ENCODE assay signal across 1 cellular context in the genomic region with DNA sequence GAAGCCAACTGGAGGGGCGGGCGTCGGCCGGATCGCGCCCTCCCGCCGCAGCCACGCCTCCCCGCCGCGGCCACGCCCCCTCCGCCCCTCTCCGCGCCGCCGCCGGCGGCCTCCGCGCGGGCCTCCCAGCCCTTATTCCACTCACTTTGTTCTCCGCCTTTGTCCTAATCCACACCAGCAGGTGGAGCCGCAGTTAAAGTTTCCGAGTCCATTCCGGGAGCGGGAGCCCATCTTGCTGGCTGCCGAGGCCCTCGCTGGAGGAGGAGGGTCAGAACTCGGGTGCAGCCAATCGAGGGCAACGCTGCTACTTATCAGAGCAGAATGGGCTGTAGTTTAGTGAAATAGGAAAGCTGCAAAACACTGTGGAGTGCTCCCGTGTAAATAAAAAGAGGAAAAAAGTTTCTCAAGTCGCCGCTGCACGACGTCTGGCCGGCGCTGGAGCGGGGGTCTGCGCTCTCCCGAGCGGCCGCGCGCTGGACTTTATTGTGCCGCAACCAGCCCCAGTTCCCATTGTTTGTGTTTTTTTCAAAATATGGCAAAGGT.
TF ChIP-seq lines count a peak whose summit lies in the region.

A gene (plus strand): TSS at position 271 of the 543 bp plus-strand sequence. CDS start 262 bp downstream, at position 533.

TF ChIP-seq in WTC11, 78 proteins besides CTCF, POLR2A, EP300 and RAD21 (continued from another document):
- TF ChIP-seq, protein P1, sequence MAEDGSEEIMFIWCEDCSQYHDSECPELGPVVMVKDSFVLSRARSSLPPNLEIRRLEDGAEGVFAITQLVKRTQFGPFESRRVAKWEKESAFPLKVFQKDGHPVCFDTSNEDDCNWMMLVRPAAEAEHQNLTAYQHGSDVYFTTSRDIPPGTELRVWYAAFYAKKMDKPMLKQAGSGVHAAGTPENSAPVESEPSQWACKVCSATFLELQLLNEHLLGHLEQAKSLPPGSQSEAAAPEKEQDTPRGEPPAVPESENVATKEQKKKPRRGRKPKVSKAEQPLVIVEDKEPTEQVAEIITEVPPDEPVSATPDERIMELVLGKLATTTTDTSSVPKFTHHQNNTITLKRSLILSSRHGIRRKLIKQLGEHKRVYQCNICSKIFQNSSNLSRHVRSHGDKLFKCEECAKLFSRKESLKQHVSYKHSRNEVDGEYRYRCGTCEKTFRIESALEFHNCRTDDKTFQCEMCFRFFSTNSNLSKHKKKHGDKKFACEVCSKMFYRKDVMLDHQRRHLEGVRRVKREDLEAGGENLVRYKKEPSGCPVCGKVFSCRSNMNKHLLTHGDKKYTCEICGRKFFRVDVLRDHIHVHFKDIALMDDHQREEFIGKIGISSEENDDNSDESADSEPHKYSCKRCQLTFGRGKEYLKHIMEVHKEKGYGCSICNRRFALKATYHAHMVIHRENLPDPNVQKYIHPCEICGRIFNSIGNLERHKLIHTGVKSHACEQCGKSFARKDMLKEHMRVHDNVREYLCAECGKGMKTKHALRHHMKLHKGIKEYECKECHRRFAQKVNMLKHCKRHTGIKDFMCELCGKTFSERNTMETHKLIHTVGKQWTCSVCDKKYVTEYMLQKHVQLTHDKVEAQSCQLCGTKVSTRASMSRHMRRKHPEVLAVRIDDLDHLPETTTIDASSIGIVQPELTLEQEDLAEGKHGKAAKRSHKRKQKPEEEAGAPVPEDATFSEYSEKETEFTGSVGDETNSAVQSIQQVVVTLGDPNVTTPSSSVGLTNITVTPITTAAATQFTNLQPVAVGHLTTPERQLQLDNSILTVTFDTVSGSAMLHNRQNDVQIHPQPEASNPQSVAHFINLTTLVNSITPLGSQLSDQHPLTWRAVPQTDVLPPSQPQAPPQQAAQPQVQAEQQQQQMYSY (CRISPR knock-in tag; IDR thresholded peaks at IDR 0.05): peak; percentile 76
- TF ChIP-seq FOXP1 (CRISPR knock-in tag; IDR thresholded peaks at IDR 0.05; ENCODE audit: borderline replicate concordance): no peak; the same call in 1 of the 2 replicates
- TF ChIP-seq, protein P2, sequence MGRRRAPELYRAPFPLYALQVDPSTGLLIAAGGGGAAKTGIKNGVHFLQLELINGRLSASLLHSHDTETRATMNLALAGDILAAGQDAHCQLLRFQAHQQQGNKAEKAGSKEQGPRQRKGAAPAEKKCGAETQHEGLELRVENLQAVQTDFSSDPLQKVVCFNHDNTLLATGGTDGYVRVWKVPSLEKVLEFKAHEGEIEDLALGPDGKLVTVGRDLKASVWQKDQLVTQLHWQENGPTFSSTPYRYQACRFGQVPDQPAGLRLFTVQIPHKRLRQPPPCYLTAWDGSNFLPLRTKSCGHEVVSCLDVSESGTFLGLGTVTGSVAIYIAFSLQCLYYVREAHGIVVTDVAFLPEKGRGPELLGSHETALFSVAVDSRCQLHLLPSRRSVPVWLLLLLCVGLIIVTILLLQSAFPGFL (CRISPR knock-in tag; IDR thresholded peaks at IDR 0.05; ENCODE audit: borderline replicate concordance): no peak
- no peak for TF ChIP-seq ETV6 (CRISPR knock-in tag; IDR thresholded peaks at IDR 0.05)
- TF ChIP-seq, protein P3, sequence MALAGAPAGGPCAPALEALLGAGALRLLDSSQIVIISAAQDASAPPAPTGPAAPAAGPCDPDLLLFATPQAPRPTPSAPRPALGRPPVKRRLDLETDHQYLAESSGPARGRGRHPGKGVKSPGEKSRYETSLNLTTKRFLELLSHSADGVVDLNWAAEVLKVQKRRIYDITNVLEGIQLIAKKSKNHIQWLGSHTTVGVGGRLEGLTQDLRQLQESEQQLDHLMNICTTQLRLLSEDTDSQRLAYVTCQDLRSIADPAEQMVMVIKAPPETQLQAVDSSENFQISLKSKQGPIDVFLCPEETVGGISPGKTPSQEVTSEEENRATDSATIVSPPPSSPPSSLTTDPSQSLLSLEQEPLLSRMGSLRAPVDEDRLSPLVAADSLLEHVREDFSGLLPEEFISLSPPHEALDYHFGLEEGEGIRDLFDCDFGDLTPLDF (CRISPR knock-in tag; IDR thresholded peaks at IDR 0.05): 0 out of 2 replicates have a peak, but pooled peaks have one; percentile 35
- TF ChIP-seq NFATC4 (CRISPR knock-in tag; IDR thresholded peaks at IDR 0.05): no peak
